ENCODE assay signal across 8 cellular contexts in the genomic region with DNA sequence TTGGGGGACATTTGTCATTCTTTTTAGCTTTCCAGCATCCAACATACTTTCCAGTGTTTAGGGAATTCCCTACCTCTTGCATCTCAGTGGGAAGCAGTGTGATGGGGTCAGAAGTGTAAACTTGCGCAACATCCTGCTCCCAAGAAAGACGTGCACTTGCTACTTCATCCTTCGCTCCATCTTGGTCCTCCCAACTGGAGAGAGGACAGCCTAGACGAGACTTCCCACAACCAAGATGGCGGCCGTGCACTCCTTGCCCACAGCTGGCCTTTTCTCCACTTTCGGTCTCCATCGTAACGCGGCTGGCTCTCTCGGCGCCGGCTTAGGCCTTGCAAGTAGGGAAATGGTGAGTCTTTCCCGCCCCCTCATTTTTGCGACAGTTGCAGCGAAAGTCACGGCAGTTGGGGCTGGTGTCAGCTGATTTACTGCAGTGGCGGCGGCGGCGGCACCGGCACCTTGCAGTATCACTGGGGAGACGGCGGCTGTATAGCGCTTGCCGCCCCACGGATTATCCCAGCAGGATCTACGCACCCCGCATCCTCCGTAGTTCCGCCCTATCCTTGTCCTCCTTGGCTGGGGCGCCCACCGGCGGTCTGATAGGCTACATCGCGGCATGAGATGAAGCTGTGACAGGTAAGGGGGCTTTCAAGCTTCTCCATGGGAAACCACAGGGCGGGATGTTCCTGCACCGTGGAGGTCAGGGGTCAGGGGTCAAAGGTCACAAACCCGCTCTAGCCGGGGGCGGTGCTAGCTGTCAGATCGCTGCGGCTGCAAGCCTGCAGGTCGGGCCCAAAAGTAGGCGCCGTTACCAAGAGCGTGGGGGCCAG. TPM values are rescaled to one million over a fixed set of nuclear protein-coding genes. Genes with fewer than 3 reads are reported as not detected.
DNase-seq lines count a peak whose midpoint lies in the region; ATAC-seq and TF ChIP-seq lines count a peak whose summit lies in the region.

Gene WDR7 (plus strand): TSS at position 416 of the 827 bp plus-strand sequence. CDS start 21,157 bp downstream, outside the sequence.

- H3K4me3 ChIP-seq in Karpas-422 (ENCODE audit: low read length), result peak within 1 kb of the TSS; percentile 90
- H3K4me3 ChIP-seq in esophagus squamous epithelium, result peak within 1 kb of the TSS; percentile 73 to 88 (median 82)

- TF ChIP-seq POLR2A in esophagus squamous epithelium (IDR thresholded peaks at IDR 0.05), result peak in 2 of 4 donors; percentile 13 to 55

- H4K20me1 ChIP-seq in Karpas-422 (ENCODE audit: insufficient read depth, low read depth, low read length), result peaks cover 3% of the 10 kb centered on the region; the same call in 1 of the 2 replicates

- H3K27me3 ChIP-seq in Karpas-422 (ENCODE audit: low read length) (no peaks in the 10 kb centered on the region), esophagus squamous epithelium (no peaks in the 10 kb centered on the region)

- H3K4me1 ChIP-seq in Karpas-422 (ENCODE audit: low read length) (peaks cover 23% of the 10 kb centered on the region), esophagus squamous epithelium (peaks cover 7 to 22% (median 11%) of the 10 kb centered on the region in 3 donors)

- H3K27ac ChIP-seq in Karpas-422 (ENCODE audit: low read length) (peak within 1 kb of the TSS; percentile 10; the same call in 1 of the 2 replicates), esophagus squamous epithelium (peak within 1 kb of the TSS; percentile 79 to 93 (median 88))

- H3K36me3 ChIP-seq in Karpas-422 (ENCODE audit: insufficient read depth, low read length) (no peaks in the 10 kb centered on the region), esophagus squamous epithelium (no peaks in the 10 kb centered on the region)

- no peaks in the 10 kb centered on the region for H3K9me3 ChIP-seq in Karpas-422 (ENCODE audit: low read length)
- H3K9me3 ChIP-seq in esophagus squamous epithelium, result no peaks in the 10 kb centered on the region

- intact Hi-C loops in esophagus squamous epithelium (cut with DNase I), result no loop called here

- H3K9me2 ChIP-seq in Karpas-422 (replicated peaks; ENCODE audit: insufficient read depth, low read length), result peaks cover 5% of the 10 kb centered on the region; the same call in 1 of the 2 replicates

- peak; percentile 93 for ATAC-seq in GM21825 (IDR thresholded peaks at IDR 0.05; ENCODE audit: unreplicated experiment)

- DNase-seq in DMS79 treated with DMSO at 0.1 percent for 48 hours (lab: John Stamatoyannopoulos, UW) (peak; percentile 97), Karpas-422 (peak; percentile 98), RKO (ENCODE audit: low spot score) (peak; percentile 99), activated T-helper 1 cell treated with Interleukin-2 at 50 U/mL for 16 hours (ENCODE audit: low read depth) (peak; percentile 88), esophagus squamous epithelium (lab: John Stamatoyannopoulos, UW) (peak; percentile 92), myocyte (ENCODE audit: low read depth) (peak; percentile 99)
- DNase-seq in stimulated activated CD8-positive, alpha-beta memory T cell treated with anti-CD3 and anti-CD28 coated beads, Interleukin-7, amount 100 ng/mL, for 48 hours (ENCODE audit: extremely low read depth in 1 of 2, low read depth in 1 of 2), result peak; percentile 86 to 96

- peak within 1 kb of the TSS; percentile 86 for H2AFZ ChIP-seq in Karpas-422 (ENCODE audit: low read length)

- peak within 1 kb of the TSS; percentile 89 for H3K9ac ChIP-seq in Karpas-422 (ENCODE audit: low read length)

- peak within 1 kb of the TSS; percentile 84 for H3K4me2 ChIP-seq in Karpas-422 (ENCODE audit: low read depth, low read length, poor library complexity, severe bottlenecking)

- H3K79me2 ChIP-seq in Karpas-422 (ENCODE audit: low read length), result peaks cover 4% of the 10 kb centered on the region; the same call in 1 of the 2 replicates

- WGBS in esophagus squamous epithelium, 2 donors, result 0% methylated on average over 16 to 25 of the region's 47 CpGs

- TF ChIP-seq CTCF in esophagus squamous epithelium (IDR thresholded peaks at IDR 0.05), result peak in 1 of 6 experiments; percentile 28

RNA-seq across cellular contexts. Expression of gene WDR7, which starts in this region (rescaled TPM):
- 7.6 and 20.9 TPM in 2 replicates for total RNA-seq in Karpas-422 (2014; rRNA removed; shearing (Covaris generic); ENCODE audit: low replicate concordance)
- 10 to 100 TPM in 3 of 4 donors, 1 to 10 TPM in 1; 9.4 to 26.1 (median 19.2) TPM for total RNA-seq in esophagus squamous epithelium
- total RNA-seq in myocyte, result 12.9 and 13.5 TPM in 2 replicates
- polyA plus RNA-seq in myocyte (2012), result 7.9 TPM

Comparison
In these comparisons a context has a peak if more than half of its experiments do, and no peak if none do; other contexts are left out.
1. Peak in every context shown above with its lines: DNase-seq, ATAC-seq, H3K4me3 ChIP-seq and H3K27ac ChIP-seq.